Comparison of ENCODE assay signal across 17 cellular contexts in the genomic region with DNA sequence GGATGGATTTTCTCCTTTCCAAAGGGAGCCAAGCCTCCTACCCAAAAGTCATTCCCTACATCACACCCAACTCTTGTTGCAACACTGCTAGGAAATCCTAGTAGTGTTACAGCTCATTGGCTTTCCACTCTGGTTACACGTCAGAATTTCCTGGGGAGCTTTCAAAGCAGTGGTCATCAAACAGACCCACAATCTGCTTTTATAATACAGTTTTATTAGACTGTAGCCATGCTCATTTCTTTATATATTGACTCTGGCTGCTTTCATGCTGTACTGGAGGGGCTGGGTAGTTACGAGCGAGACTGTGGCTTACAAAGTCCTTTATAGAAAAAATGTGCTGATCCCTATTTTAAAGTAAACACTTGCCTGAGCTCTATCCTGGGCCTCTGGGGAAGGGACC. TPM values are rescaled to one million over a fixed set of nuclear protein-coding genes. Genes with fewer than 3 reads are reported as not detected.
DNase-seq lines count a peak whose midpoint lies in the region; ATAC-seq, FAIRE-seq and TF ChIP-seq lines count a peak whose summit lies in the region.
"Had no signal": no experiment of that assay in that cellular context is flagged by ENCODE, and none has a peak within 500 bp of the region (broad histone marks: within the 10 kb centered on the region; RNA-seq: fewer than 3 reads in every experiment).

No MANE protein-coding gene starts in this region.

- no peaks in the 10 kb centered on the region for H3K9me3 ChIP-seq in vagina
- H3K9me3 ChIP-seq: Caco-2, HAP-1 had no signal

- H3K27me3 Mint-ChIP-seq in endothelial cell (ENCODE audit: unreplicated experiment) (peaks cover 4% of the 10 kb centered on the region), neural crest cell (ENCODE audit: low read depth) (no peaks in the 10 kb centered on the region)

- intact Hi-C loops in vagina (cut with DNase I): no loop called here

- peak overlapping the region; percentile 2 for H3K4me3 Mint-ChIP-seq in endothelial cell (ENCODE audit: unreplicated experiment)
- no peak overlapping the region for H3K4me3 Mint-ChIP-seq in neural crest cell
- H3K4me3 Mint-ChIP-seq in stimulated activated effector memory CD8-positive, alpha-beta T cell treated with anti-CD3 and anti-CD28 coated beads, Interleukin-12 subunit alpha, Interleukin-12 subunit beta, amount 100 ng/mL, for 72 hours: no peak overlapping the region
- H3K4me3 Mint-ChIP-seq: CD8-positive, alpha-beta T cell; HFFc6 had no signal

- no peak overlapping the region for H3K27ac ChIP-seq in vagina

- H3K4me3 ChIP-seq in vagina: no peak overlapping the region
- H3K4me3 ChIP-seq: HAP-1 had no signal

- H3K9me3 Mint-ChIP-seq in endothelial cell (ENCODE audit: unreplicated experiment): no peaks in the 10 kb centered on the region
- H3K9me3 Mint-ChIP-seq in neural crest cell: no peaks in the 10 kb centered on the region
- H3K9me3 Mint-ChIP-seq in stimulated activated effector memory CD8-positive, alpha-beta T cell treated with anti-CD3 and anti-CD28 coated beads, Interleukin-12 subunit alpha, Interleukin-12 subunit beta, amount 100 ng/mL, for 72 hours: no peaks in the 10 kb centered on the region
- H3K9me3 Mint-ChIP-seq: CD8-positive, alpha-beta T cell; HFFc6 had no signal

- peaks cover 0 to 90% of the 10 kb centered on the region in 2 donors for H3K36me3 ChIP-seq in vagina

- no peaks in the 10 kb centered on the region for H3K4me1 Mint-ChIP-seq in endothelial cell (ENCODE audit: unreplicated experiment)
- H3K4me1 Mint-ChIP-seq in neural crest cell: no peaks in the 10 kb centered on the region
- no peaks in the 10 kb centered on the region for H3K4me1 Mint-ChIP-seq in stimulated activated effector memory CD8-positive, alpha-beta T cell treated with anti-CD3 and anti-CD28 coated beads, Interleukin-12 subunit alpha, Interleukin-12 subunit beta, amount 100 ng/mL, for 72 hours

- no peaks in the 10 kb centered on the region for H3K27me3 ChIP-seq in vagina

- DNase-seq in endothelial cell (ENCODE audit: low spot score) (no peak), neural crest cell (ENCODE audit: low read depth, low spot score) (no peak), NK-92 (lab: John Stamatoyannopoulos, UW; ENCODE audit: unreplicated experiment) (no peak), HTR-8/SVneo (ENCODE audit: insufficient read length, low spot score) (no peak), vagina (ENCODE audit: extremely low spot score in 2 of 2) (no peak)
- no peak for DNase-seq in stimulated activated effector memory CD8-positive, alpha-beta T cell treated with anti-CD3 and anti-CD28 coated beads, Interleukin-12 subunit alpha, Interleukin-12 subunit beta, amount 100 ng/mL, for 72 hours (ENCODE audit: low spot score in 2 of 2)
- DNase-seq: C1 segment of cervical spinal cord; Caco-2; CD8-positive, alpha-beta T cell; DMS153; DND-41; GOT3; HFFc6 had no signal

- H3K27ac Mint-ChIP-seq in endothelial cell (ENCODE audit: unreplicated experiment) (no peak overlapping the region), neural crest cell (ENCODE audit: unreplicated experiment) (peak overlapping the region; percentile 13)
- peak overlapping the region; percentile 9 for H3K27ac Mint-ChIP-seq in stimulated activated effector memory CD8-positive, alpha-beta T cell treated with anti-CD3 and anti-CD28 coated beads, Interleukin-12 subunit alpha, Interleukin-12 subunit beta, amount 100 ng/mL, for 72 hours
- H3K27ac Mint-ChIP-seq: CD8-positive, alpha-beta T cell; HFFc6 had no signal

- TF ChIP-seq CTCF in endothelial cell (IDR thresholded peaks at IDR 0.05; ENCODE audit: unreplicated experiment) (no peak), neural crest cell (conservative IDR thresholded peaks at IDR 0.05) (no peak), vagina (IDR thresholded peaks at IDR 0.05) (no peak)

- ATAC-seq in stimulated activated effector memory CD8-positive, alpha-beta T cell treated with anti-CD3 and anti-CD28 coated beads, Interleukin-12 subunit alpha, Interleukin-12 subunit beta, amount 100 ng/mL, for 72 hours: no peak
- ATAC-seq: CD8-positive, alpha-beta T cell had no signal

- FAIRE-seq in HTR-8/SVneo (lab: Jason Lieb, UNC): no peak
- FAIRE-seq: G401.6, GM12892, H54 had no signal

- H3K4me1 ChIP-seq in vagina: no peaks in the 10 kb centered on the region
- H3K4me1 ChIP-seq: Caco-2, HAP-1 had no signal

- H3K36me3 Mint-ChIP-seq in endothelial cell (ENCODE audit: low read depth, unreplicated experiment) (peaks cover 57% of the 10 kb centered on the region), neural crest cell (ENCODE audit: low read depth) (peaks cover 16% of the 10 kb centered on the region)
- peaks cover 97% of the 10 kb centered on the region for H3K36me3 Mint-ChIP-seq in stimulated activated effector memory CD8-positive, alpha-beta T cell treated with anti-CD3 and anti-CD28 coated beads, Interleukin-12 subunit alpha, Interleukin-12 subunit beta, amount 100 ng/mL, for 72 hours

- no peak for TF ChIP-seq POLR2A in vagina (IDR thresholded peaks at IDR 0.05)

RNA-seq across cellular contexts. Expression of a gene that starts 34.3 kb away (rescaled TPM):
- total RNA-seq in endothelial cell (ENCODE audit: unreplicated experiment) (28.9 TPM), neural crest cell (24.3 TPM in 2 replicates), vagina (30.2 TPM)

RNA-seq across cellular contexts. Expression of a gene that starts 37.5 kb away (rescaled TPM):
- total RNA-seq in endothelial cell (ENCODE audit: unreplicated experiment) (23.5 TPM), neural crest cell (14.6 and 16.7 TPM in 2 replicates), vagina (28.5 TPM)
